12 cellular contexts compared by ENCODE assay signal in the genomic region with DNA sequence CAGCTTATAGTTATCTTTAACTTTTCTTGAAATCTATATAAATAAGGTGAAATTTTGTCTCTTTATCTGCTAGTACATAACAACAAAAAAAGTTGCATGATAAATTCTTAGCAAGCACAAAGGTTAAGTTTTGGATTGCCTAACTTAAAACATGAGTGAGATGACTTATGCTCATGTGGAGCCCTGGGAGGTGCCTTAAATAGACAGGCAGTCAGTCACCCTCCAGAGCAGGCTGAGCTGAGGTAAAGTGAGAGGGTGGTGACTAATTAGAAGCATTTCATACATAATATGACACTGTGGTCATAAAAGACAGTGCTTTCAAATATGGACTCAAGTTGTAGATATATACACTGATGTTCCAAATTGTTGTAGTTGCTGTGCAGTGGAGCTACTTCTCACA. TPM values are rescaled to one million over a fixed set of nuclear protein-coding genes. Genes with fewer than 3 reads are reported as not detected.
DNase-seq lines count a peak whose midpoint lies in the region; ATAC-seq and TF ChIP-seq lines count a peak whose summit lies in the region.
"Had no signal": no experiment of that assay in that cellular context is flagged by ENCODE, and none has a peak within 500 bp of the region (broad histone marks: within the 10 kb centered on the region; RNA-seq: fewer than 3 reads in every experiment).

No MANE protein-coding gene starts in this region.

- ATAC-seq in lower lobe of right lung (peak; percentile 84 to 87), HG03135 (IDR thresholded peaks at IDR 0.05; ENCODE audit: unreplicated experiment) (no peak), GM19467 (IDR thresholded peaks at IDR 0.05; ENCODE audit: unreplicated experiment) (no peak)

- H3K4me3 ChIP-seq in lower lobe of right lung: no peak overlapping the region
- H3K4me3 ChIP-seq: thoracic aorta had no signal

- DNase-seq in COLO829 (ENCODE audit: low spot score) (peak; percentile 25), HS-5 (ENCODE audit: low read depth) (peak; percentile 93), astrocyte of the hippocampus (ENCODE audit: low read depth, low spot score) (peak; percentile 32), lower lobe of right lung (no peak), inferior parietal cortex (ENCODE audit: extremely low spot score) (no peak), T-helper 1 cell (no peak)
- DNase-seq: activated naive CD4-positive, alpha-beta T cell treated with anti-CD3 and anti-CD28 coated beads, Interleukin-2, amount 50 U/mL, for 16 hours; DMS 273 treated with DMSO at 0.1 percent for 48 hours; NCI-H82 had no signal

- no peaks in the 10 kb centered on the region for H3K9me3 ChIP-seq in lower lobe of right lung
- H3K9me3 ChIP-seq: thoracic aorta had no signal

- no peaks in the 10 kb centered on the region for H3K36me3 ChIP-seq in lower lobe of right lung
- H3K36me3 ChIP-seq: thoracic aorta had no signal

- intact Hi-C loops in lower lobe of right lung (cut with DNase I): no loop called here

- no peak overlapping the region for H3K27ac ChIP-seq in lower lobe of right lung
- H3K27ac ChIP-seq: thoracic aorta had no signal

- H3K27me3 ChIP-seq in lower lobe of right lung (ENCODE audit: low read depth): no peaks in the 10 kb centered on the region

- no peak for TF ChIP-seq CTCF in lower lobe of right lung (IDR thresholded peaks at IDR 0.05)

- no peaks in the 10 kb centered on the region for H3K4me1 ChIP-seq in lower lobe of right lung

RNA-seq across cellular contexts. Expression of a gene that starts 14.6 kb away (rescaled TPM):
- total RNA-seq in lower lobe of right lung: 85.4 TPM

Comparison
In these comparisons a context has a peak if more than half of its experiments do, and no peak if none do; other contexts are left out.
1. DNase-seq: peak in COLO829 (single experiment), HS-5 (single experiment) and astrocyte of the hippocampus (single experiment); none in lower lobe of right lung (single experiment), inferior parietal cortex (single experiment) and T-helper 1 cell (0 of 5).
2. ATAC-seq: peak in lower lobe of right lung (2 of 2); none in HG03135 (single experiment) and GM19467 (single experiment).